Comparison of ENCODE assay signal across 1 cellular context in the genomic region with DNA sequence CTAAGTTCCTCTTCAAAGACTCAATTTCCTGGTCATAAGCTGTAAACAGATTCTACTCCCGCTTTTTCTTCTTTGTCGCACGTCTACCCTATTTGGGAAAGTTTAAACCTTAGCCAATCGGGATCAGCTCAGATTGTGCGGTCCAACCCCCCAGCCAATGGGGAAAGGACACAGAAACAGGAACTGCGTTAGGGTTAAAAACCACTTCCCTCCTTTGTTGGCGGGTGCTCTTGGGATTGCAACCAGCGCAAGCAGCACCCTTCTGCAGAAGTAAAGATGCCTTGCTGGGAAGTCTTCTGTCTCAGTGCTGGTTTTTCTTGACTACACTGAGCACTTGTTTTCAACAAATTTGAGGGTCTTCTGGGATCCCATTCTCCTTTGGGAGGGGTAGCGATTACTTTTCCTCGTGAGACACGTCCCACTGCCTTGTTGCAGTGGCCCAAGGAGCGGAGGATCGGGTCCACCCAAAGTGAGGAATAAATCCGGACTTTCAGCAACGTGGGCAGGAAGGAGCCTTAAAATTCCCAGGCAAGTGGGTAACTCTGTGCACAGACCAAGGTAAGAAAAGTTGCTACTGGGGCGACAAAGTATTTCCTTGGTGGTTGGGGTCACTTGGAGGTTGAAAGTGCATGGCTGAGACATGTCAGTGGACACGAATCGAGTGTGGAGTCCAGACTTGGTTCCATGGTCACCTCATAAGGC.
TF ChIP-seq lines count a peak whose summit lies in the region.

No MANE protein-coding gene starts in this region.

TF ChIP-seq in GM23338, 12 proteins besides CTCF, POLR2A, EP300 and RAD21:
- TF ChIP-seq, protein P1, sequence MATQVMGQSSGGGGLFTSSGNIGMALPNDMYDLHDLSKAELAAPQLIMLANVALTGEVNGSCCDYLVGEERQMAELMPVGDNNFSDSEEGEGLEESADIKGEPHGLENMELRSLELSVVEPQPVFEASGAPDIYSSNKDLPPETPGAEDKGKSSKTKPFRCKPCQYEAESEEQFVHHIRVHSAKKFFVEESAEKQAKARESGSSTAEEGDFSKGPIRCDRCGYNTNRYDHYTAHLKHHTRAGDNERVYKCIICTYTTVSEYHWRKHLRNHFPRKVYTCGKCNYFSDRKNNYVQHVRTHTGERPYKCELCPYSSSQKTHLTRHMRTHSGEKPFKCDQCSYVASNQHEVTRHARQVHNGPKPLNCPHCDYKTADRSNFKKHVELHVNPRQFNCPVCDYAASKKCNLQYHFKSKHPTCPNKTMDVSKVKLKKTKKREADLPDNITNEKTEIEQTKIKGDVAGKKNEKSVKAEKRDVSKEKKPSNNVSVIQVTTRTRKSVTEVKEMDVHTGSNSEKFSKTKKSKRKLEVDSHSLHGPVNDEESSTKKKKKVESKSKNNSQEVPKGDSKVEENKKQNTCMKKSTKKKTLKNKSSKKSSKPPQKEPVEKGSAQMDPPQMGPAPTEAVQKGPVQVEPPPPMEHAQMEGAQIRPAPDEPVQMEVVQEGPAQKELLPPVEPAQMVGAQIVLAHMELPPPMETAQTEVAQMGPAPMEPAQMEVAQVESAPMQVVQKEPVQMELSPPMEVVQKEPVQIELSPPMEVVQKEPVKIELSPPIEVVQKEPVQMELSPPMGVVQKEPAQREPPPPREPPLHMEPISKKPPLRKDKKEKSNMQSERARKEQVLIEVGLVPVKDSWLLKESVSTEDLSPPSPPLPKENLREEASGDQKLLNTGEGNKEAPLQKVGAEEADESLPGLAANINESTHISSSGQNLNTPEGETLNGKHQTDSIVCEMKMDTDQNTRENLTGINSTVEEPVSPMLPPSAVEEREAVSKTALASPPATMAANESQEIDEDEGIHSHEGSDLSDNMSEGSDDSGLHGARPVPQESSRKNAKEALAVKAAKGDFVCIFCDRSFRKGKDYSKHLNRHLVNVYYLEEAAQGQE (IDR thresholded peaks at IDR 0.05; ENCODE audit: unreplicated experiment): no peak
- TF ChIP-seq, protein P2, sequence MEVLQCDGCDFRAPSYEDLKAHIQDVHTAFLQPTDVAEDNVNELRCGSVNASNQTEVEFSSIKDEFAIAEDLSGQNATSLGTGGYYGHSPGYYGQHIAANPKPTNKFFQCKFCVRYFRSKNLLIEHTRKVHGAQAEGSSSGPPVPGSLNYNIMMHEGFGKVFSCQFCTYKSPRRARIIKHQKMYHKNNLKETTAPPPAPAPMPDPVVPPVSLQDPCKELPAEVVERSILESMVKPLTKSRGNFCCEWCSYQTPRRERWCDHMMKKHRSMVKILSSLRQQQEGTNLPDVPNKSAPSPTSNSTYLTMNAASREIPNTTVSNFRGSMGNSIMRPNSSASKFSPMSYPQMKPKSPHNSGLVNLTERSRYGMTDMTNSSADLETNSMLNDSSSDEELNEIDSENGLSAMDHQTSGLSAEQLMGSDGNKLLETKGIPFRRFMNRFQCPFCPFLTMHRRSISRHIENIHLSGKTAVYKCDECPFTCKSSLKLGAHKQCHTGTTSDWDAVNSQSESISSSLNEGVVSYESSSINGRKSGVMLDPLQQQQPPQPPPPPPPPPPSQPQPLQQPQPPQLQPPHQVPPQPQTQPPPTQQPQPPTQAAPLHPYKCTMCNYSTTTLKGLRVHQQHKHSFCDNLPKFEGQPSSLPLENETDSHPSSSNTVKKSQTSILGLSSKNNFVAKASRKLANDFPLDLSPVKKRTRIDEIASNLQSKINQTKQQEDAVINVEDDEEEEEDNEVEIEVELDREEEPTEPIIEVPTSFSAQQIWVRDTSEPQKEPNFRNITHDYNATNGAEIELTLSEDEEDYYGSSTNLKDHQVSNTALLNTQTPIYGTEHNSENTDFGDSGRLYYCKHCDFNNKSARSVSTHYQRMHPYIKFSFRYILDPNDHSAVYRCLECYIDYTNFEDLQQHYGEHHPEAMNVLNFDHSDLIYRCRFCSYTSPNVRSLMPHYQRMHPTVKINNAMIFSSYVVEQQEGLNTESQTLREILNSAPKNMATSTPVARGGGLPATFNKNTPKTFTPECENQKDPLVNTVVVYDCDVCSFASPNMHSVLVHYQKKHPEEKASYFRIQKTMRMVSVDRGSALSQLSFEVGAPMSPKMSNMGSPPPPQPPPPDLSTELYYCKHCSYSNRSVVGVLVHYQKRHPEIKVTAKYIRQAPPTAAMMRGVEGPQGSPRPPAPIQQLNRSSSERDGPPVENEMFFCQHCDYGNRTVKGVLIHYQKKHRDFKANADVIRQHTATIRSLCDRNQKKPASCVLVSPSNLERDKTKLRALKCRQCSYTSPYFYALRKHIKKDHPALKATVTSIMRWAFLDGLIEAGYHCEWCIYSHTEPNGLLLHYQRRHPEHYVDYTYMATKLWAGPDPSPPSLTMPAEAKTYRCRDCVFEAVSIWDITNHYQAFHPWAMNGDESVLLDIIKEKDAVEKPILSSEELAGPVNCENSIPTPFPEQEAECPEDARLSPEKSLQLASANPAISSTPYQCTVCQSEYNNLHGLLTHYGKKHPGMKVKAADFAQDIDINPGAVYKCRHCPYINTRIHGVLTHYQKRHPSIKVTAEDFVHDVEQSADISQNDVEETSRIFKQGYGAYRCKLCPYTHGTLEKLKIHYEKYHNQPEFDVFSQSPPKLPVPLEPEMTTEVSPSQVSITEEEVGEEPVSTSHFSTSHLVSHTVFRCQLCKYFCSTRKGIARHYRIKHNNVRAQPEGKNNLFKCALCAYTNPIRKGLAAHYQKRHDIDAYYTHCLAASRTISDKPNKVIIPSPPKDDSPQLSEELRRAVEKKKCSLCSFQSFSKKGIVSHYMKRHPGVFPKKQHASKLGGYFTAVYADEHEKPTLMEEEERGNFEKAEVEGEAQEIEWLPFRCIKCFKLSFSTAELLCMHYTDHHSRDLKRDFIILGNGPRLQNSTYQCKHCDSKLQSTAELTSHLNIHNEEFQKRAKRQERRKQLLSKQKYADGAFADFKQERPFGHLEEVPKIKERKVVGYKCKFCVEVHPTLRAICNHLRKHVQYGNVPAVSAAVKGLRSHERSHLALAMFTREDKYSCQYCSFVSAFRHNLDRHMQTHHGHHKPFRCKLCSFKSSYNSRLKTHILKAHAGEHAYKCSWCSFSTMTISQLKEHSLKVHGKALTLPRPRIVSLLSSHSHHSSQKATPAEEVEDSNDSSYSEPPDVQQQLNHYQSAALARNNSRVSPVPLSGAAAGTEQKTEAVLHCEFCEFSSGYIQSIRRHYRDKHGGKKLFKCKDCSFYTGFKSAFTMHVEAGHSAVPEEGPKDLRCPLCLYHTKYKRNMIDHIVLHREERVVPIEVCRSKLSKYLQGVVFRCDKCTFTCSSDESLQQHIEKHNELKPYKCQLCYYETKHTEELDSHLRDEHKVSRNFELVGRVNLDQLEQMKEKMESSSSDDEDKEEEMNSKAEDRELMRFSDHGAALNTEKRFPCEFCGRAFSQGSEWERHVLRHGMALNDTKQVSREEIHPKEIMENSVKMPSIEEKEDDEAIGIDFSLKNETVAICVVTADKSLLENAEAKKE (CRISPR knock-in tag; IDR thresholded peaks at IDR 0.05): no peak
- TF ChIP-seq NANOG (IDR thresholded peaks at IDR 0.05; ENCODE audit: borderline replicate concordance) (no peak), ZNF114 (CRISPR knock-in tag; IDR thresholded peaks at IDR 0.05) (no peak), POLR2AphosphoS5 (IDR thresholded peaks at IDR 0.05; ENCODE audit: low read depth) (no peak), EZH2 (IDR thresholded peaks at IDR 0.05; ENCODE audit: low read depth, unreplicated experiment) (no peak), CREB1 (CRISPR knock-in tag; IDR thresholded peaks at IDR 0.05; ENCODE audit: low read depth) (no peak), STAT1 (IDR thresholded peaks at IDR 0.05; ENCODE audit: unreplicated experiment) (no peak), JUNB (IDR thresholded peaks at IDR 0.05; ENCODE audit: unreplicated experiment) (no peak), EZH2phosphoT487 (IDR thresholded peaks at IDR 0.05; ENCODE audit: unreplicated experiment) (no peak), ZNF331 (CRISPR knock-in tag; IDR thresholded peaks at IDR 0.05; ENCODE audit: low read depth) (no peak)
- TF ChIP-seq, protein P3, sequence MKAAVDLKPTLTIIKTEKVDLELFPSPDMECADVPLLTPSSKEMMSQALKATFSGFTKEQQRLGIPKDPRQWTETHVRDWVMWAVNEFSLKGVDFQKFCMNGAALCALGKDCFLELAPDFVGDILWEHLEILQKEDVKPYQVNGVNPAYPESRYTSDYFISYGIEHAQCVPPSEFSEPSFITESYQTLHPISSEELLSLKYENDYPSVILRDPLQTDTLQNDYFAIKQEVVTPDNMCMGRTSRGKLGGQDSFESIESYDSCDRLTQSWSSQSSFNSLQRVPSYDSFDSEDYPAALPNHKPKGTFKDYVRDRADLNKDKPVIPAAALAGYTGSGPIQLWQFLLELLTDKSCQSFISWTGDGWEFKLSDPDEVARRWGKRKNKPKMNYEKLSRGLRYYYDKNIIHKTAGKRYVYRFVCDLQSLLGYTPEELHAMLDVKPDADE (IDR thresholded peaks at IDR 0.05): no peak
